In genomic region chr1:27603320-27603961, GRCh38 we compare ENCODE assay signal across 8 cellular contexts. TPM values are rescaled to one million over a fixed set of nuclear protein-coding genes. Genes with fewer than 3 reads are reported as not detected.
DNase-seq lines count a peak whose midpoint lies in the region; ATAC-seq and TF ChIP-seq lines count a peak whose summit lies in the region.

No MANE protein-coding gene starts in this region.

- peak overlapping the region; percentile 69 for H3K9ac ChIP-seq in HUES64 (ENCODE audit: low read depth, low read length)

- H3K4me3 Mint-ChIP-seq in WTC11, result peak overlapping the region; percentile 92
- peak overlapping the region; percentile 89 to 96 (median 92) for H3K4me3 Mint-ChIP-seq in naive thymus-derived CD8-positive, alpha-beta T cell

- peaks cover 62% of the 10 kb centered on the region for H3K4me1 ChIP-seq in HUES64 (ENCODE audit: insufficient read depth, low read length)

- no peaks in the 10 kb centered on the region for H3K36me3 ChIP-seq in HUES64 (ENCODE audit: insufficient read depth, low read length)

- peak overlapping the region; percentile 66 for H3K4me3 ChIP-seq in HUES64 (ENCODE audit: low read length)

- no peaks in the 10 kb centered on the region for H3K36me3 Mint-ChIP-seq in WTC11
- H3K36me3 Mint-ChIP-seq in naive thymus-derived CD8-positive, alpha-beta T cell, result no peaks in the 10 kb centered on the region

- no peaks in the 10 kb centered on the region; the same call in 1 of the 2 replicates for H3K27me3 Mint-ChIP-seq in WTC11 (ENCODE audit: low read depth)
- no peaks in the 10 kb centered on the region for H3K27me3 Mint-ChIP-seq in naive thymus-derived CD8-positive, alpha-beta T cell

- H3K4me1 Mint-ChIP-seq in WTC11, result peaks cover 61% of the 10 kb centered on the region
- peaks cover 26 to 60% (median 39%) of the 10 kb centered on the region in 4 donors for H3K4me1 Mint-ChIP-seq in naive thymus-derived CD8-positive, alpha-beta T cell

- no peak for ATAC-seq in WTC11
- ATAC-seq in naive thymus-derived CD8-positive, alpha-beta T cell, result peak; percentile 36 to 42
- ATAC-seq in GM21447 (IDR thresholded peaks at IDR 0.05; ENCODE audit: unreplicated experiment), result no peak

- DNase-seq in DMS53 (lab: John Stamatoyannopoulos, UW), result peak; percentile 76
- DNase-seq in WTC11 (ENCODE audit: low spot score), result no peak
- no peak for DNase-seq in epithelial cell of prostate (ENCODE audit: low read depth, low spot score)
- peak in 4 of 10 donors; percentile 33 to 49 (median 35) for DNase-seq in naive thymus-derived CD8-positive, alpha-beta T cell
- no peak for DNase-seq in dedifferentiated amniotic fluid mesenchymal stem cell (ENCODE audit: extremely low spot score)
- DNase-seq in NCI-H1436 treated with DMSO at 0.1 percent for 48 hours (lab: John Stamatoyannopoulos, UW), result no peak

- CTCF ChIA-PET in WTC11 (lab: Charles Lee), result interaction anchor here (0.7 to 16.7 kb wide), 16 partner anchors 10 to 464 kb away, joined by 3 to 376 read pairs (median 32); partner anchors contain the start of gene WASF2

- POLR2A ChIA-PET in WTC11 (lab: Charles Lee), result interaction anchor here (0.9 to 6.5 kb wide), 7 partner anchors 28 to 297 kb away, joined by 3 to 33 read pairs (median 4); partner anchors contain the start of gene FAM76A
- POLR2A ChIA-PET in naive thymus-derived CD8-positive, alpha-beta T cell (lab: Charles Lee), result interaction anchor here (0.6 to 17.1 kb wide), 14 partner anchors 11 to 271 kb away, joined by 3 to 263 read pairs (median 6); partner anchors contain the start of gene WASF2

- H3K27me3 ChIP-seq in HUES64 (ENCODE audit: insufficient read depth, low read length), result no peaks in the 10 kb centered on the region

- peak overlapping the region; percentile 88; the same call in 1 of the 2 replicates for H3K27ac Mint-ChIP-seq in WTC11
- peak overlapping the region in 9 of 10 donors; percentile 73 to 98 (median 92) for H3K27ac Mint-ChIP-seq in naive thymus-derived CD8-positive, alpha-beta T cell

- no peaks in the 10 kb centered on the region for H3K9me3 Mint-ChIP-seq in WTC11
- H3K9me3 Mint-ChIP-seq in naive thymus-derived CD8-positive, alpha-beta T cell, result no peaks in the 10 kb centered on the region

- WGBS in HUES64, result under 1% methylated on average over 48 of the region's 51 CpGs

- TF ChIP-seq CTCF in WTC11 (IDR thresholded peaks at IDR 0.05), result no peak

- peak overlapping the region; percentile 53; the same call in 1 of the 2 replicates for H3K27ac ChIP-seq in HUES64 (ENCODE audit: low read depth, low read length)
- peak overlapping the region; percentile 77 for H3K27ac ChIP-seq in epithelial cell of prostate

- H3K9me3 ChIP-seq in HUES64 (ENCODE audit: insufficient read depth, low read depth, low read length), result no peaks in the 10 kb centered on the region

TF ChIP-seq in WTC11, 78 proteins besides CTCF, POLR2A, EP300 and RAD21:
- TF ChIP-seq FOXP4 (CRISPR knock-in tag; IDR thresholded peaks at IDR 0.05), result peak; percentile 30; the same call in 1 of the 2 replicates
- no peak for TF ChIP-seq RORB (CRISPR knock-in tag; IDR thresholded peaks at IDR 0.05)
- TF ChIP-seq ZNF263 (CRISPR knock-in tag; IDR thresholded peaks at IDR 0.05; ENCODE audit: low read depth), result peak; percentile 92
- no peak for TF ChIP-seq HMGXB4 (CRISPR knock-in tag; IDR thresholded peaks at IDR 0.05)

RNA-seq across cellular contexts. Expression of gene AHDC1, which starts 0.5 kb away (rescaled TPM):
- 23.6 TPM for polyA plus RNA-seq in HUES64 (2013, experiment 1 of 2)
- polyA plus RNA-seq in HUES64 (2013, experiment 2 of 2), result 29.1 TPM
- 31.6 to 49.0 TPM (median 32.6 TPM) in 3 replicates for total RNA-seq in WTC11 (2021)
- 10 to 100 TPM; 19.6 to 24.7 TPM for total RNA-seq in naive thymus-derived CD8-positive, alpha-beta T cell
- 1 to 10 TPM in 2 of 3 donors, under 1 TPM in 1; 0.57 to 2.4 (median 1.0) TPM for polyA plus RNA-seq in naive thymus-derived CD8-positive, alpha-beta T cell

RNA-seq across cellular contexts. Expression of gene FGR, which starts 31.5 kb away (rescaled TPM):
- polyA plus RNA-seq in HUES64 (2013, experiment 1 of 2), result 0.10 TPM
- 0.25 TPM for polyA plus RNA-seq in HUES64 (2013, experiment 2 of 2)
- 0.30 to 0.77 TPM (median 0.46 TPM) in 3 replicates for total RNA-seq in WTC11 (2021)
- total RNA-seq in naive thymus-derived CD8-positive, alpha-beta T cell, result 1 to 10 TPM; 2.0 to 2.3 TPM
- 10 to 100 TPM in 1 of 3 donors, 1 to 10 TPM in 2; 1.8 to 69.5 (median 3.3) TPM for polyA plus RNA-seq in naive thymus-derived CD8-positive, alpha-beta T cell

Comparison
In these comparisons a context has a peak if more than half of its experiments do, and no peak if none do; other contexts are left out.
1. ATAC-seq: peak in naive thymus-derived CD8-positive, alpha-beta T cell (2 of 2); none in WTC11 (single experiment) and GM21447 (single experiment).